Comparison of ENCODE assay signal across 8 cellular contexts in the genomic region with DNA sequence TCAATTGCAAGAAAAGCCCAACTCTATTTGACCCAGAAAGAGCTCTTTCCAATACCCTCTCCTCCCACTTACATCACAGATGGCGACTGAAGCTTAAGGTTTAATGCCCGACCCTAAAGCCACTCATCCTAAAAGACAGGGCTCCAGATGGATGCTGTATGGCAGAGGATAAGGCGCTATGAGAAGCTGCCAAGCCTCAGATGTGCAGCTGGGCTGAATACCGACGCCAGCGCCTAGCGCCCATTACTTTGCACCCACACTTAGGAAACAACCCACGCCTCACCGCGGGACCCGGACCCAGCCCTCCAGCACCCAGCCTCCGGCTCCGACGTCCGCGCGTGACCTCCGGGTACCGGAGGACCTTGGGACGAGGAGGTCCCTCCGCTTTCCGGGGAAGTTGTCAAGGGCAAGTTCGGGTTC. TPM values are rescaled to one million over a fixed set of nuclear protein-coding genes. Genes with fewer than 3 reads are reported as not detected.
DNase-seq lines count a peak whose midpoint lies in the region; ATAC-seq and TF ChIP-seq lines count a peak whose summit lies in the region.

No MANE protein-coding gene starts in this region.

- peaks cover 22% of the 10 kb centered on the region for H3K4me1 Mint-ChIP-seq in neural crest cell

- H3K36me3 Mint-ChIP-seq in neural crest cell (ENCODE audit: low read depth): no peaks in the 10 kb centered on the region

- peak; percentile 23 for ATAC-seq in HG03039 (IDR thresholded peaks at IDR 0.05; ENCODE audit: unreplicated experiment)
- ATAC-seq in GM18858 (IDR thresholded peaks at IDR 0.05; ENCODE audit: unreplicated experiment): no peak

- TF ChIP-seq CTCF in neural crest cell (conservative IDR thresholded peaks at IDR 0.05): no peak

- peak; percentile 28 for DNase-seq in SIG-M5 treated with dmso at 0.1 percent for 504 hours (lab: John Stamatoyannopoulos, UW; ENCODE audit: unreplicated experiment)
- DNase-seq in SIG-M5 (lab: John Stamatoyannopoulos, UW): no peak
- DNase-seq in RPMI7951 (ENCODE audit: low read depth): peak; percentile 47
- peak; percentile 84 to 88 for DNase-seq in erythroblast (lab: John Stamatoyannopoulos, UW)
- DNase-seq in neural crest cell (ENCODE audit: low read depth, low spot score): no peak
- DNase-seq in NOMO-1 treated with dmso at 0.1 percent for 144 hours (lab: John Stamatoyannopoulos, UW; ENCODE audit: unreplicated experiment): no peak

- TF ChIP-seq POLR2A in erythroblast (IDR thresholded peaks at IDR 0.05; ENCODE audit: low read length): no peak

- H3K27me3 Mint-ChIP-seq in neural crest cell (ENCODE audit: low read depth): no peaks in the 10 kb centered on the region

- H3K4me3 Mint-ChIP-seq in neural crest cell: peak overlapping the region; percentile 99

- no peaks in the 10 kb centered on the region for H3K9me3 Mint-ChIP-seq in neural crest cell

- H3K27ac Mint-ChIP-seq in neural crest cell (ENCODE audit: unreplicated experiment): peak overlapping the region; percentile 94

RNA-seq across cellular contexts. Expression of gene TRAK2, which starts 0.3 kb away (rescaled TPM):
- total RNA-seq in RPMI7951 (2014; rRNA removed; shearing (Covaris generic)): 46.0 and 47.0 TPM in 2 replicates
- total RNA-seq in neural crest cell: 13.4 and 14.2 TPM in 2 replicates

RNA-seq across cellular contexts. Expression of gene STRADB, which starts 0.6 kb away (rescaled TPM):
- 61.0 and 83.4 TPM in 2 replicates for total RNA-seq in RPMI7951 (2014; rRNA removed; shearing (Covaris generic))
- total RNA-seq in neural crest cell: 40.4 and 42.2 TPM in 2 replicates

Comparison
In these comparisons a context has a peak if more than half of its experiments do, and no peak if none do; other contexts are left out.
1. DNase-seq: peak in SIG-M5 treated with dmso at 0.1 percent for 504 hours (single experiment), RPMI7951 (single experiment) and erythroblast (2 of 2); none in SIG-M5 (single experiment), neural crest cell (single experiment) and NOMO-1 treated with dmso at 0.1 percent for 144 hours (single experiment).